1 cellular context compared by ENCODE assay signal in the genomic region with DNA sequence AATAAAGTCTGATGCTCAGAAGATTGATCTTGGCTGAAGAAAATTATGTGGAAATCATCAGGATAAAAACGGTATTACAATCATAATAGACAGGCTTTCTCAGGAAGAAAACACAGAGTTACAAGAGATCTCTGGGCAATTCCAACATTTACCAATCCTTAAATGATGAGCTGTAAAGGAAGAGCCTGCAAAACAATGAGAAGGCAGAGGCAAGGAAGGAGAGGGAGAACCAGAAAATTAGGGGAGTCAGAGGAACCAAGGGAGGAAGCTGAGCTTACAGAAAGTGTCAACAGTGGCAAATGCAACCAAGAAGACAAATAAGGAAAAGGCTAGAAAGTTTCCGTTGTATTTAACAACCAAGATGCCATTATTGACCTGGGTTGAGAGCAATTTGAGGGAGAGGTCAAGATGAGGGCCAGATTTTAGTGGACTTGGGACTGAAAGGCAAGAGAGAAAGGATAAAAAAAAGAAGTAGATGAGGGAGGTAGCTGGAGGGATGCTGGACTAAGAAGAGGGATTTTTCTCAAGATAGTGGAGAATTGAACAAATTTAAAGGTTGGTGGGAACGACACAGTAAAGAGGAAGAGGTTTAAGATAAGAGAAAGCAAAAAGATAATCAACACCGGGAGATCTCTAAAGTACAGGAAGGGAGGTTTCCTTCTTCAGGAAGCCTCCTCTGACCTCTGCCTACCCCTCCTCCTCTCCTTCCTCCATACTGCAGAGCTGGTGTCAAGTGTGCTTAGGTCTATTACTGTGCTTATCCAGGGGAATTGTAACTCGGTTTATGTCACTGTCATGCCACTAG.
TF ChIP-seq lines count a peak whose summit lies in the region.

No MANE protein-coding gene starts in this region.

TF ChIP-seq in GM23338, 12 proteins besides CTCF, POLR2A, EP300 and RAD21 (continued from another document):
- TF ChIP-seq EZH2 (IDR thresholded peaks at IDR 0.05; ENCODE audit: low read depth, unreplicated experiment) = no peak
- TF ChIP-seq JUNB (IDR thresholded peaks at IDR 0.05; ENCODE audit: unreplicated experiment) = no peak
- TF ChIP-seq, protein P1, sequence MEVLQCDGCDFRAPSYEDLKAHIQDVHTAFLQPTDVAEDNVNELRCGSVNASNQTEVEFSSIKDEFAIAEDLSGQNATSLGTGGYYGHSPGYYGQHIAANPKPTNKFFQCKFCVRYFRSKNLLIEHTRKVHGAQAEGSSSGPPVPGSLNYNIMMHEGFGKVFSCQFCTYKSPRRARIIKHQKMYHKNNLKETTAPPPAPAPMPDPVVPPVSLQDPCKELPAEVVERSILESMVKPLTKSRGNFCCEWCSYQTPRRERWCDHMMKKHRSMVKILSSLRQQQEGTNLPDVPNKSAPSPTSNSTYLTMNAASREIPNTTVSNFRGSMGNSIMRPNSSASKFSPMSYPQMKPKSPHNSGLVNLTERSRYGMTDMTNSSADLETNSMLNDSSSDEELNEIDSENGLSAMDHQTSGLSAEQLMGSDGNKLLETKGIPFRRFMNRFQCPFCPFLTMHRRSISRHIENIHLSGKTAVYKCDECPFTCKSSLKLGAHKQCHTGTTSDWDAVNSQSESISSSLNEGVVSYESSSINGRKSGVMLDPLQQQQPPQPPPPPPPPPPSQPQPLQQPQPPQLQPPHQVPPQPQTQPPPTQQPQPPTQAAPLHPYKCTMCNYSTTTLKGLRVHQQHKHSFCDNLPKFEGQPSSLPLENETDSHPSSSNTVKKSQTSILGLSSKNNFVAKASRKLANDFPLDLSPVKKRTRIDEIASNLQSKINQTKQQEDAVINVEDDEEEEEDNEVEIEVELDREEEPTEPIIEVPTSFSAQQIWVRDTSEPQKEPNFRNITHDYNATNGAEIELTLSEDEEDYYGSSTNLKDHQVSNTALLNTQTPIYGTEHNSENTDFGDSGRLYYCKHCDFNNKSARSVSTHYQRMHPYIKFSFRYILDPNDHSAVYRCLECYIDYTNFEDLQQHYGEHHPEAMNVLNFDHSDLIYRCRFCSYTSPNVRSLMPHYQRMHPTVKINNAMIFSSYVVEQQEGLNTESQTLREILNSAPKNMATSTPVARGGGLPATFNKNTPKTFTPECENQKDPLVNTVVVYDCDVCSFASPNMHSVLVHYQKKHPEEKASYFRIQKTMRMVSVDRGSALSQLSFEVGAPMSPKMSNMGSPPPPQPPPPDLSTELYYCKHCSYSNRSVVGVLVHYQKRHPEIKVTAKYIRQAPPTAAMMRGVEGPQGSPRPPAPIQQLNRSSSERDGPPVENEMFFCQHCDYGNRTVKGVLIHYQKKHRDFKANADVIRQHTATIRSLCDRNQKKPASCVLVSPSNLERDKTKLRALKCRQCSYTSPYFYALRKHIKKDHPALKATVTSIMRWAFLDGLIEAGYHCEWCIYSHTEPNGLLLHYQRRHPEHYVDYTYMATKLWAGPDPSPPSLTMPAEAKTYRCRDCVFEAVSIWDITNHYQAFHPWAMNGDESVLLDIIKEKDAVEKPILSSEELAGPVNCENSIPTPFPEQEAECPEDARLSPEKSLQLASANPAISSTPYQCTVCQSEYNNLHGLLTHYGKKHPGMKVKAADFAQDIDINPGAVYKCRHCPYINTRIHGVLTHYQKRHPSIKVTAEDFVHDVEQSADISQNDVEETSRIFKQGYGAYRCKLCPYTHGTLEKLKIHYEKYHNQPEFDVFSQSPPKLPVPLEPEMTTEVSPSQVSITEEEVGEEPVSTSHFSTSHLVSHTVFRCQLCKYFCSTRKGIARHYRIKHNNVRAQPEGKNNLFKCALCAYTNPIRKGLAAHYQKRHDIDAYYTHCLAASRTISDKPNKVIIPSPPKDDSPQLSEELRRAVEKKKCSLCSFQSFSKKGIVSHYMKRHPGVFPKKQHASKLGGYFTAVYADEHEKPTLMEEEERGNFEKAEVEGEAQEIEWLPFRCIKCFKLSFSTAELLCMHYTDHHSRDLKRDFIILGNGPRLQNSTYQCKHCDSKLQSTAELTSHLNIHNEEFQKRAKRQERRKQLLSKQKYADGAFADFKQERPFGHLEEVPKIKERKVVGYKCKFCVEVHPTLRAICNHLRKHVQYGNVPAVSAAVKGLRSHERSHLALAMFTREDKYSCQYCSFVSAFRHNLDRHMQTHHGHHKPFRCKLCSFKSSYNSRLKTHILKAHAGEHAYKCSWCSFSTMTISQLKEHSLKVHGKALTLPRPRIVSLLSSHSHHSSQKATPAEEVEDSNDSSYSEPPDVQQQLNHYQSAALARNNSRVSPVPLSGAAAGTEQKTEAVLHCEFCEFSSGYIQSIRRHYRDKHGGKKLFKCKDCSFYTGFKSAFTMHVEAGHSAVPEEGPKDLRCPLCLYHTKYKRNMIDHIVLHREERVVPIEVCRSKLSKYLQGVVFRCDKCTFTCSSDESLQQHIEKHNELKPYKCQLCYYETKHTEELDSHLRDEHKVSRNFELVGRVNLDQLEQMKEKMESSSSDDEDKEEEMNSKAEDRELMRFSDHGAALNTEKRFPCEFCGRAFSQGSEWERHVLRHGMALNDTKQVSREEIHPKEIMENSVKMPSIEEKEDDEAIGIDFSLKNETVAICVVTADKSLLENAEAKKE (CRISPR knock-in tag; IDR thresholded peaks at IDR 0.05) = no peak
- TF ChIP-seq EZH2phosphoT487 (IDR thresholded peaks at IDR 0.05; ENCODE audit: unreplicated experiment) = no peak
- no peak for TF ChIP-seq ETS1 (IDR thresholded peaks at IDR 0.05)
